In the genomic region with DNA sequence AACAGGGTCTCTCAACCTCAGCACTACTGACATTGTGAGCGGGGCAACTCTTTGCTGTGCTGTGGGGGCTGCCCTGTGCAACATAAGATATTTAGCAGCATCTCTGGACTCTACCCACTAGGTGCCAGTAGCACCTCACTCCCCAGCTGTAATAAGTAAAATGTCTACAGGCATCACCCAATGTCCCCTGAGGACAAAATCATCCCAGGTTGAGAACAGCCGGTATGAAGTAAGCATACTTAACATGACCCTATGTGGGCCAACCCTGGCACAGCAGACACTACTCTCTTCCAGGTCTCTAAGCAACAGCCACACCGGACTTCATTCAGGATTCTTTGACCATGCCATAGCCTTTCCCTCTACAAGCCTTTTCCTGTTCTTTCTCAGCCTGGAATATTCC, we compare ENCODE assay signal across 9 cellular contexts. TPM values are rescaled to one million over a fixed set of nuclear protein-coding genes. Genes with fewer than 3 reads are reported as not detected.
DNase-seq lines count a peak whose midpoint lies in the region; ATAC-seq and TF ChIP-seq lines count a peak whose summit lies in the region.
"Had no signal": no experiment of that assay in that cellular context is flagged by ENCODE, and none has a peak within 500 bp of the region (broad histone marks: within the 10 kb centered on the region; RNA-seq: fewer than 3 reads in every experiment).

No MANE protein-coding gene starts in this region.

- CTCF ChIA-PET in activated CD8-positive, alpha-beta T cell treated with anti-CD3 and anti-CD28 coated beads for 36 hours (lab: Charles Lee): interaction anchor here (1.2 to 7.6 kb wide), 5 partner anchors 9 to 705 kb away, joined by 4 to 112 read pairs (median 4); no protein-coding TSS in a partner anchor

- POLR2A ChIA-PET in activated CD8-positive, alpha-beta T cell treated with anti-CD3 and anti-CD28 coated beads for 36 hours (lab: Charles Lee): no interaction called here

- no peak overlapping the region for H3K27ac Mint-ChIP-seq in activated CD8-positive, alpha-beta T cell treated with anti-CD3 and anti-CD28 coated beads for 36 hours
- H3K27ac Mint-ChIP-seq in T-helper 17 cell: no peak overlapping the region

- H3K4me3 ChIP-seq in AG09309 (ENCODE audit: control insufficient read depth, low read depth, low read length): no peak overlapping the region

- ATAC-seq in activated CD8-positive, alpha-beta T cell treated with anti-CD3 and anti-CD28 coated beads for 36 hours: peak; percentile 21
- ATAC-seq in HG02981 (IDR thresholded peaks at IDR 0.05; ENCODE audit: unreplicated experiment) (no peak), GM21717 (IDR thresholded peaks at IDR 0.05; ENCODE audit: unreplicated experiment) (no peak), T-helper 17 cell (no peak)

- no peaks in the 10 kb centered on the region for H3K9me3 ChIP-seq in T-helper 17 cell (ENCODE audit: control insufficient read depth, low read length, poor library complexity, severe bottlenecking)

- intact Hi-C loops in activated CD8-positive, alpha-beta T cell treated with anti-CD3 and anti-CD28 coated beads for 36 hours (cut with micrococcal nuclease): loop anchor here (10.0 kb wide), 1 partner anchor 600 kb away; no protein-coding TSS in a partner anchor

- DNase-seq in AG09309 (ENCODE audit: low read depth): peak; percentile 27
- DNase-seq in MV-4-11 (lab: John Stamatoyannopoulos, UW): peak; percentile 41
- DNase-seq in activated CD8-positive, alpha-beta T cell treated with anti-CD3 and anti-CD28 coated beads for 36 hours: peak; percentile 37
- DNase-seq in islet precursor cell: peak; percentile 64
- no peak for DNase-seq in T-helper 17 cell

- H3K9me3 Mint-ChIP-seq in activated CD8-positive, alpha-beta T cell treated with anti-CD3 and anti-CD28 coated beads for 36 hours: no peaks in the 10 kb centered on the region
- H3K9me3 Mint-ChIP-seq: central memory CD8-positive, alpha-beta T cell had no signal

- H3K36me3 Mint-ChIP-seq in activated CD8-positive, alpha-beta T cell treated with anti-CD3 and anti-CD28 coated beads for 36 hours (ENCODE audit: low read depth): no peaks in the 10 kb centered on the region
- H3K36me3 Mint-ChIP-seq in T-helper 17 cell (ENCODE audit: low read depth): no peaks in the 10 kb centered on the region

- peak; percentile 57 for TF ChIP-seq CTCF in AG09309 (IDR thresholded peaks at IDR 0.05; ENCODE audit: control insufficient read depth, insufficient read depth, low read depth, low read length, missing control alignments)
- TF ChIP-seq CTCF in GM12872 (IDR thresholded peaks at IDR 0.05; ENCODE audit: insufficient read depth, low read depth, low read length): peak; percentile 60; the same call in 2 of the 3 replicates
- TF ChIP-seq CTCF in activated CD8-positive, alpha-beta T cell treated with anti-CD3 and anti-CD28 coated beads for 36 hours (IDR thresholded peaks at IDR 0.05): peak; percentile 47

- no peaks in the 10 kb centered on the region for H3K27me3 Mint-ChIP-seq in activated CD8-positive, alpha-beta T cell treated with anti-CD3 and anti-CD28 coated beads for 36 hours
- H3K27me3 Mint-ChIP-seq in T-helper 17 cell: peaks cover 38% of the 10 kb centered on the region

- no peak overlapping the region for H3K4me3 Mint-ChIP-seq in activated CD8-positive, alpha-beta T cell treated with anti-CD3 and anti-CD28 coated beads for 36 hours
- no peak overlapping the region for H3K4me3 Mint-ChIP-seq in T-helper 17 cell
- H3K4me3 Mint-ChIP-seq: central memory CD8-positive, alpha-beta T cell had no signal

- peaks cover 24% of the 10 kb centered on the region for H3K4me1 Mint-ChIP-seq in activated CD8-positive, alpha-beta T cell treated with anti-CD3 and anti-CD28 coated beads for 36 hours (ENCODE audit: low read depth)
- peaks cover 27% of the 10 kb centered on the region for H3K4me1 Mint-ChIP-seq in T-helper 17 cell

RNA-seq across cellular contexts. Expression of gene MGST2, which starts 10.5 kb away (rescaled TPM):
- total RNA-seq in activated CD8-positive, alpha-beta T cell treated with anti-CD3 and anti-CD28 coated beads for 36 hours: 10 to 100 TPM; 11.7 to 12.4 TPM
- total RNA-seq in T-helper 17 cell: 1 to 10 TPM; 1.6 to 3.1 TPM

Comparison
In these comparisons a context has a peak if more than half of its experiments do, and no peak if none do; other contexts are left out.
1. DNase-seq: peak in AG09309 (single experiment), MV-4-11 (single experiment), activated CD8-positive, alpha-beta T cell treated with anti-CD3 and anti-CD28 coated beads for 36 hours (single experiment) and islet precursor cell (single experiment); none in T-helper 17 cell (0 of 3).
2. Peak in every context shown above with its lines, with median percentiles within 50 percentile points of each other: CTCF ChIP-seq.